19 cellular contexts compared by ENCODE assay signal in the genomic region with DNA sequence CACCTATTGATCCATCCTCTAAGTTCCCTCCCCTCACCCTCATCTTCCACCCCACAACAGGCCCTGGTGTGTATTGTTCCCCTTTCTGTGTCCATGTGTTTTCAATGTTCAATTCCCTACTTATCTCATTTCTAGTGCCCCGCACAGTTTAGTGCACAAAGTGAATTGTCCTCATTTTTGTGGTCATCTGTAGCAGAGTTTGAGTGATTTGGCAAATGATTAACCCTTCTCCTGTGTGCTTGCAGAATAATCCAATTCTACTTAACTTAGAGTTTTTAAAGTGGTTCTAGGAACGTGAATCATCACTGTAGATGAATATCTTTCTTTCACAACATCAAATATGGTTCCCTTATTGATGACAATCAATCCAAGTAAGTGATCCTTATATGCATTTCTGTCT. TPM values are rescaled to one million over a fixed set of nuclear protein-coding genes. Genes with fewer than 3 reads are reported as not detected.
"Had no signal": no experiment of that assay in that cellular context is flagged by ENCODE, and none has a peak within 500 bp of the region (broad histone marks: within the 10 kb centered on the region; RNA-seq: fewer than 3 reads in every experiment).

No MANE protein-coding gene starts in this region.

- H3K4me3 ChIP-seq: ascending aorta, testis, upper lobe of right lung had no signal

- H3K27ac ChIP-seq: ascending aorta, testis, upper lobe of right lung had no signal

- ATAC-seq: left ventricle myocardium superior; stimulated activated naive CD8-positive, alpha-beta T cell treated with anti-CD3 and anti-CD28 coated beads, Interleukin-15, amount 100 ng/mL, for 72 hours; upper lobe of right lung had no signal

- H3K36me3 Mint-ChIP-seq: activated naive CD8-positive, alpha-beta T cell had no signal

- H3K9me3 Mint-ChIP-seq: activated CD4-positive, alpha-beta memory T cell treated with anti-CD3 and anti-CD28 coated beads, Interleukin-2, amount 10 ng/mL, durations not matched to agents 7 days and 5 days; central memory CD8-positive, alpha-beta T cell; dendritic cell treated with granulocyte-macrophage colony-stimulating factor and Interleukin-4, amounts not matched to agents 40 ng/mL and 50 ng/mL, for 4 days; stimulated activated naive CD8-positive, alpha-beta T cell treated with anti-CD3 and anti-CD28 coated beads, Interleukin-15, amount 100 ng/mL, for 72 hours had no signal

- H3K36me3 ChIP-seq: ascending aorta, upper lobe of right lung had no signal

- H3K27me3 ChIP-seq: ascending aorta, testis had no signal

- H3K4me1 ChIP-seq: ascending aorta had no signal

- H3K27ac Mint-ChIP-seq: activated CD4-positive, alpha-beta memory T cell treated with anti-CD3 and anti-CD28 coated beads, Interleukin-2, amount 10 ng/mL, durations not matched to agents 7 days and 5 days; activated naive CD8-positive, alpha-beta T cell; dendritic cell treated with granulocyte-macrophage colony-stimulating factor and Interleukin-4, amounts not matched to agents 40 ng/mL and 50 ng/mL, for 4 days; nephron progenitor cell; stimulated activated naive CD8-positive, alpha-beta T cell treated with anti-CD3 and anti-CD28 coated beads, Interleukin-15, amount 100 ng/mL, for 72 hours had no signal

- H3K9me3 ChIP-seq: ascending aorta, testis, upper lobe of right lung had no signal

- H3K4me3 Mint-ChIP-seq: activated CD4-positive, alpha-beta memory T cell treated with anti-CD3 and anti-CD28 coated beads, Interleukin-2, amount 10 ng/mL, durations not matched to agents 7 days and 5 days; activated naive CD8-positive, alpha-beta T cell; central memory CD8-positive, alpha-beta T cell; dendritic cell treated with granulocyte-macrophage colony-stimulating factor and Interleukin-4, amounts not matched to agents 40 ng/mL and 50 ng/mL, for 4 days; nephron progenitor cell; stimulated activated naive CD8-positive, alpha-beta T cell treated with anti-CD3 and anti-CD28 coated beads, Interleukin-15, amount 100 ng/mL, for 72 hours had no signal

- H3K4me1 Mint-ChIP-seq: activated CD4-positive, alpha-beta memory T cell treated with anti-CD3 and anti-CD28 coated beads, Interleukin-2, amount 10 ng/mL, durations not matched to agents 7 days and 5 days had no signal

- DNase-seq: activated CD4-positive, alpha-beta memory T cell treated with anti-CD3 and anti-CD28 coated beads, Interleukin-2, amount 10 ng/mL, durations not matched to agents 7 days and 5 days; activated CD4-positive, alpha-beta T cell treated with anti-CD3 and anti-CD28 coated beads for 1 hour; activated gamma-delta T cell; activated T-cell treated with anti-CD3 and anti-CD28 coated beads, Interleukin-2, amount 50 U/mL, for 48 hours; glutamatergic neuron; left ventricle myocardium superior; mesendoderm; nephron progenitor cell; stimulated activated CD4-positive, alpha-beta T cell treated with anti-CD3 and anti-CD28 coated beads, Interleukin-15, amount 100 ng/mL, for 24 hours; stimulated activated CD4-positive, alpha-beta T cell treated with anti-CD3 and anti-CD28 coated beads, Interleukin-4, amount 100 ng/mL, for 24 hours; stimulated activated naive CD8-positive, alpha-beta T cell treated with anti-CD3 and anti-CD28 coated beads, Interleukin-15, amount 100 ng/mL, for 72 hours; T-helper 9 cell; testis; upper lobe of right lung had no signal

RNA-seq across cellular contexts. Expression of gene HAPLN1, which starts 6.3 kb away (rescaled TPM):
- total RNA-seq: activated CD4-positive, alpha-beta memory T cell treated with anti-CD3 and anti-CD28 coated beads, Interleukin-2, amount 10 ng/mL, durations not matched to agents 7 days and 5 days; omental fat pad; testis had no signal
